In genomic region chr2:102091908-102092307, GRCh38 we compare ENCODE assay signal across 31 cellular contexts.
"Had no signal": no experiment of that assay in that cellular context is flagged by ENCODE, and none has a peak within 500 bp of the region (broad histone marks: within the 10 kb centered on the region; RNA-seq: fewer than 3 reads in every experiment).

No MANE protein-coding gene starts in this region.

- DNase-seq: hypothalamus; immature natural killer cell; kidney; left colon; left lung; lower lobe of right lung; mammary epithelial cell; mesendoderm; naive B cell; natural killer cell; nucleus accumbens; pancreas; posterior cingulate gyrus; retina; right cardiac atrium; stimulated activated CD4-positive, alpha-beta T cell treated with anti-CD3 and anti-CD28 coated beads, Interleukin-1b, Interleukin-23, amount 100 ng/mL, for 48 hours; stimulated activated CD4-positive, alpha-beta T cell treated with anti-CD3 and anti-CD28 coated beads, Interleukin-2, amount 100 ng/mL, for 48 hours; stimulated activated CD4-positive, alpha-beta T cell treated with anti-CD3 and anti-CD28 coated beads, Interleukin-4, amount 100 ng/mL, for 4 hours; stimulated activated CD8-positive, alpha-beta memory T cell treated with anti-CD3 and anti-CD28 coated beads, Interleukin-4, amount 100 ng/mL, for 48 hours; stimulated activated naive CD4-positive, alpha-beta T cell treated with Interleukin-2 at 50 U/mL for 16 hours; stimulated activated naive CD8-positive, alpha-beta T cell treated with anti-CD3 and anti-CD28 coated beads, Interleukin-15, amount 100 ng/mL, for 72 hours; substantia nigra; transverse colon; upper lobe of right lung had no signal

- H3K4me1 Mint-ChIP-seq: immature natural killer cell, neural crest cell had no signal

- H3K27me3 Mint-ChIP-seq: stimulated activated naive CD8-positive, alpha-beta T cell treated with anti-CD3 and anti-CD28 coated beads, Interleukin-15, amount 100 ng/mL, for 72 hours had no signal

- H3K4me3 ChIP-seq: left lung, lower lobe of right lung, pancreas, prostate gland, smooth muscle cell, transverse colon, upper lobe of right lung had no signal

- H3K27ac ChIP-seq: left lung, lower lobe of right lung, pancreas, prostate gland, transverse colon, upper lobe of right lung had no signal

- H3K27ac Mint-ChIP-seq: immature natural killer cell; mesothelial cell of epicardium; natural killer cell; stimulated activated memory B cell treated with anti-CD40 and anti-IgM and Interleukin-4, amounts not matched to agents 10 μg/mL and 1 μg/mL and 100 μg/mL, for 72 hours; stimulated activated naive CD8-positive, alpha-beta T cell treated with anti-CD3 and anti-CD28 coated beads, Interleukin-15, amount 100 ng/mL, for 72 hours had no signal

- H3K4me1 ChIP-seq: prostate gland had no signal

- H3K4me2 ChIP-seq: smooth muscle cell had no signal

- H3K9me3 ChIP-seq: left lung, lower lobe of right lung, pancreas, prostate gland, transverse colon, upper lobe of right lung had no signal

- H3K36me3 ChIP-seq: left lung, lower lobe of right lung, pancreas, prostate gland, transverse colon, upper lobe of right lung had no signal

- H3K4me3 Mint-ChIP-seq: immature natural killer cell; mesothelial cell of epicardium; naive B cell; natural killer cell; neural crest cell; stimulated activated memory B cell treated with anti-CD40 and anti-IgM and Interleukin-4, amounts not matched to agents 10 μg/mL and 1 μg/mL and 100 μg/mL, for 72 hours; stimulated activated naive CD8-positive, alpha-beta T cell treated with anti-CD3 and anti-CD28 coated beads, Interleukin-15, amount 100 ng/mL, for 72 hours had no signal

- H3K27me3 ChIP-seq: left lung, pancreas, transverse colon, upper lobe of right lung had no signal

- FAIRE-seq: islet of Langerhans, kidney, pancreas, urothelium cell line had no signal

- ATAC-seq: left lung; lower lobe of right lung; natural killer cell; pancreas; right cardiac atrium; stimulated activated memory B cell treated with anti-CD40 and anti-IgM and Interleukin-4, amounts not matched to agents 10 μg/mL and 1 μg/mL and 100 μg/mL, for 72 hours; stimulated activated naive CD8-positive, alpha-beta T cell treated with anti-CD3 and anti-CD28 coated beads, Interleukin-15, amount 100 ng/mL, for 72 hours; upper lobe of right lung had no signal
